In the genomic region with DNA sequence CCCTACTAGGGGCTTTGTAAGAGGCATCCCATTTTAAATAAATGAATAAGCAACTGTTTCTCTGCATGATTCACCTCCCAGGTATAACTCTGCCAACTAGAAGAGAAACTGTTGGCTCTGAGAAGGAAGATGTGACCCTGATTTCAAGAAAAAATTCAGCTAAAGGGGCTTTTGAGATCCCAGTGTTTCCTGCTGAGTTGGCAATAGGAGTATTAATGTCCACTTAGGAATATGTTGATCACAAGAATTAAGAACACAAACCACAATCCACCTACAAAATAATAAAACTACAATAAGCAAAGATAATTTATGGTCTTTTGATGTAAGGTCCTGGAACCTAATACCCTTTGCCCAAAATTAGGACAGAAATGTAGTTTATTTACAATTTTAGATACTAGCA, we compare ENCODE assay signal across 10 cellular contexts.
"Had no signal": no experiment of that assay in that cellular context is flagged by ENCODE, and none has a peak within 500 bp of the region (broad histone marks: within the 10 kb centered on the region; RNA-seq: fewer than 3 reads in every experiment).

No MANE protein-coding gene starts in this region.

- H3K9me3 ChIP-seq: HAP-1 had no signal

- DNase-seq: GM23248, GOT3, H7, HFFc6, IMR-90, KBM-7 had no signal

- H3K27ac Mint-ChIP-seq: HFFc6 had no signal

- H3K4me2 ChIP-seq: KMS-11 had no signal

- H2AFZ ChIP-seq: GM23248 had no signal

- H3K27ac ChIP-seq: GM23248, HL-60, KMS-11 had no signal

- H3K4me3 Mint-ChIP-seq: HFFc6 had no signal

- H3K9ac ChIP-seq: GM23248, KMS-11 had no signal

- H3K9me3 Mint-ChIP-seq: HFFc6 had no signal

- ATAC-seq: HCT116 had no signal

- H3K4me3 ChIP-seq: GM23248, HAP-1 had no signal
